ENCODE assay signal across 35 cellular contexts in genomic region chr5:103693485-103693884, GRCh38.
"Had no signal": no experiment of that assay in that cellular context is flagged by ENCODE, and none has a peak within 500 bp of the region (broad histone marks: within the 10 kb centered on the region; RNA-seq: fewer than 3 reads in every experiment).

No MANE protein-coding gene starts in this region.

- H3K27ac ChIP-seq: brain microvascular endothelial cell, cardiac muscle cell, Peyer's patch, SJSA1, VCaP had no signal

- H3K4me3 ChIP-seq: cardiac muscle cell, Peyer's patch, SJSA1 had no signal

- H3K9ac ChIP-seq: SK-N-SH had no signal

- H3K36me3 ChIP-seq: brain microvascular endothelial cell, cardiac muscle cell, Peyer's patch, SJSA1 had no signal

- DNase-seq: activated CD4-positive, alpha-beta memory T cell treated with anti-CD3 and anti-CD28 coated beads, Interleukin-2, amount 10 ng/mL, durations not matched to agents 7 days and 5 days; activated CD4-positive, alpha-beta T cell treated with anti-CD3 and anti-CD28 coated beads for 1 hour; activated CD4-positive, alpha-beta T cell treated with anti-CD3 and anti-CD28 coated beads for 48 hours; activated CD4-positive, CD25-positive, alpha-beta regulatory T cell; activated CD8-positive, alpha-beta memory T cell treated with anti-CD3 and anti-CD28 coated beads for 24 hours; activated CD8-positive, alpha-beta memory T cell treated with anti-CD3 and anti-CD28 coated beads, Interleukin-2, amount 10 ng/mL, durations not matched to agents 7 days and 5 days; activated CD8-positive, alpha-beta memory T cell treated with anti-CD3 and anti-CD28 coated beads, Interleukin-2, amount 50 U/mL, for 48 hours; activated effector memory CD4-positive, alpha-beta T cell treated with anti-CD3 and anti-CD28 coated beads, Interleukin-2, amount 50 U/mL, for 16 hours; activated naive CD4-positive, alpha-beta T cell; activated naive CD4-positive, alpha-beta T cell treated with anti-CD3 and anti-CD28 coated beads, Interleukin-2, amount 50 U/mL, for 16 hours; activated naive CD8-positive, alpha-beta T cell treated with anti-CD3 and anti-CD28 coated beads for 36 hours; activated T-cell treated with anti-CD3 and anti-CD28 coated beads, Interleukin-2, amount 50 U/mL, for 48 hours; amniotic stem cell; aorta; brain microvascular endothelial cell; NCI-H1048; NCI-H1105 treated with DMSO at 0.1 percent for 48 hours; NCI-H1436; NCI-H1694; NCI-H1930; NCI-H2081 treated with DMSO at 0.1 percent for 48 hours; NCI-H226; NCI-H446 treated with DMSO at 0.1 percent for 48 hours; NCI-H524 treated with DMSO at 0.1 percent for 48 hours; NK-92 treated with Interleukin-12 subunit alpha and Interleukin-12 subunit beta, amount 100 ng/mL, for 24 hours; PC-3; Peyer's patch; RPMI8226; SHP77 treated with DMSO at 0.1 percent for 48 hours; SK-N-SH; T-cell; T-helper 17 cell had no signal

- ATAC-seq: activated CD8-positive, alpha-beta memory T cell treated with anti-CD3 and anti-CD28 coated beads, Interleukin-2, amount 10 ng/mL, durations not matched to agents 7 days and 5 days; PC-3; T-cell; T-helper 17 cell had no signal

- H3K4me1 ChIP-seq: Peyer's patch, SJSA1 had no signal

- H3K9me3 ChIP-seq: Peyer's patch, SJSA1, SK-N-SH had no signal

- H3K27me3 ChIP-seq: brain microvascular endothelial cell, cardiac muscle cell, Peyer's patch, SJSA1 had no signal

- H3K4me2 ChIP-seq: SK-N-SH had no signal
